1 cellular context compared by ENCODE assay signal in genomic region chrX:31287861-31288260, GRCh38.
TF ChIP-seq lines count a peak whose summit lies in the region.

No MANE protein-coding gene starts in this region.

TF ChIP-seq in liver, 16 proteins besides CTCF, POLR2A, EP300 and RAD21 (continued from another document):
- TF ChIP-seq ZBTB33 (IDR thresholded peaks at IDR 0.05): no peak
- no peak for TF ChIP-seq HNF4A (conservative IDR thresholded peaks at IDR 0.05)
- no peak for TF ChIP-seq FOXA1 (IDR thresholded peaks at IDR 0.05)
- TF ChIP-seq TAF1 (conservative IDR thresholded peaks at IDR 0.05): no peak
- no peak for TF ChIP-seq ATF3 (IDR thresholded peaks at IDR 0.05)
- no peak for TF ChIP-seq MAX (IDR thresholded peaks at IDR 0.05)
- no peak for TF ChIP-seq RXRA (IDR thresholded peaks at IDR 0.05)
- no peak for TF ChIP-seq YY1 (IDR thresholded peaks at IDR 0.05)
- TF ChIP-seq SP1 (IDR thresholded peaks at IDR 0.05): no peak
- no peak for TF ChIP-seq GABPA (IDR thresholded peaks at IDR 0.05 in 1 of 2, conservative IDR thresholded peaks at IDR 0.05 in 1 of 2)
- TF ChIP-seq HNF4G (IDR thresholded peaks at IDR 0.05): no peak
